13 cellular contexts compared by ENCODE assay signal in genomic region chr18:75167759-75168211, GRCh38. TPM values are rescaled to one million over a fixed set of nuclear protein-coding genes. Genes with fewer than 3 reads are reported as not detected.
DNase-seq lines count a peak whose midpoint lies in the region; ATAC-seq and TF ChIP-seq lines count a peak whose summit lies in the region.
"Had no signal": no experiment of that assay in that cellular context is flagged by ENCODE, and none has a peak within 500 bp of the region (broad histone marks: within the 10 kb centered on the region; RNA-seq: fewer than 3 reads in every experiment).

No MANE protein-coding gene starts in this region.

- H3K4me1 ChIP-seq in rectal smooth muscle tissue (ENCODE audit: control insufficient read depth, insufficient read depth, low read length), result no peaks in the 10 kb centered on the region

- in situ Hi-C loops in G401 (cut with HindIII; ENCODE audit: low sequenced_read_pairs), result no loop called here

- TF ChIP-seq CTCF in fibroblast of villous mesenchyme (IDR thresholded peaks at IDR 0.05; ENCODE audit: insufficient read depth, low read depth, low read length) (no peak), GM20000 (IDR thresholded peaks at IDR 0.05; ENCODE audit: extremely low read depth, missing control alignments) (no peak)

- H3K9ac ChIP-seq in rectal smooth muscle tissue (ENCODE audit: low read length), result peak overlapping the region; percentile 39

- H3K4me3 ChIP-seq in fibroblast of villous mesenchyme (ENCODE audit: low read depth, low read length), result peak overlapping the region; percentile 29
- H3K4me3 ChIP-seq in rectal smooth muscle tissue (ENCODE audit: low read length), result peak overlapping the region; percentile 54

- no peaks in the 10 kb centered on the region for H3K36me3 ChIP-seq in rectal smooth muscle tissue (ENCODE audit: control insufficient read depth, insufficient read depth, low read length)

- no peak for ATAC-seq in GM18907 (IDR thresholded peaks at IDR 0.05; ENCODE audit: unreplicated experiment)
- ATAC-seq: CD8-positive, alpha-beta T cell; stimulated activated naive CD8-positive, alpha-beta T cell treated with anti-CD3 and anti-CD28 coated beads, Interleukin-15, amount 100 ng/mL, for 72 hours had no signal

- H3K27ac ChIP-seq in rectal smooth muscle tissue (ENCODE audit: low read depth, low read length), result peak overlapping the region; percentile 85

- DNase-seq in G401 (ENCODE audit: low spot score) (peak; percentile 14), NCI-H69 (lab: John Stamatoyannopoulos, UW) (peak; percentile 89), fibroblast of villous mesenchyme (ENCODE audit: low read depth) (no peak), NCI-H146 (lab: John Stamatoyannopoulos, UW) (no peak), GM20000 (ENCODE audit: low spot score) (no peak), medulla oblongata (ENCODE audit: extremely low spot score) (no peak)
- DNase-seq: activated CD4-positive, alpha-beta memory T cell treated with anti-CD3 and anti-CD28 coated beads for 36 hours; activated effector memory CD4-positive, alpha-beta T cell treated with anti-CD3 and anti-CD28 coated beads, Interleukin-2, amount 50 U/mL, for 16 hours; NCI-H226; stimulated activated naive CD8-positive, alpha-beta T cell treated with anti-CD3 and anti-CD28 coated beads, Interleukin-15, amount 100 ng/mL, for 72 hours had no signal

- no peaks in the 10 kb centered on the region for H3K27me3 ChIP-seq in rectal smooth muscle tissue (ENCODE audit: control insufficient read depth, insufficient read depth, low read length)

RNA-seq across cellular contexts. Expression of gene PTGR3, which starts 41.2 kb away (rescaled TPM):
- 1.2 and 2.0 TPM in 2 replicates for total RNA-seq in G401 (2014; rRNA removed; shearing (Covaris generic))
- 11.6 and 12.1 TPM in 2 replicates for total RNA-seq in fibroblast of villous mesenchyme

RNA-seq across cellular contexts. Expression of gene TSHZ1, which starts 42.8 kb away (rescaled TPM):
- total RNA-seq in G401 (2014; rRNA removed; shearing (Covaris generic)), result 0.03 and 0.31 TPM in 2 replicates
- 11.9 and 13.4 TPM in 2 replicates for total RNA-seq in fibroblast of villous mesenchyme

Comparison
In these comparisons a context has a peak if more than half of its experiments do, and no peak if none do; other contexts are left out.
1. DNase-seq: peak in G401 (single experiment) and NCI-H69 (single experiment); none in fibroblast of villous mesenchyme (single experiment), NCI-H146 (single experiment), GM20000 (single experiment) and medulla oblongata (single experiment).